25 cellular contexts compared by ENCODE assay signal in genomic region chr12:63228853-63229252, GRCh38.
"Had no signal": no experiment of that assay in that cellular context is flagged by ENCODE, and none has a peak within 500 bp of the region (broad histone marks: within the 10 kb centered on the region; RNA-seq: fewer than 3 reads in every experiment).

No MANE protein-coding gene starts in this region.

- FAIRE-seq: TTC549 had no signal

- H3K36me3 ChIP-seq: ascending aorta, cardiac muscle cell, SJSA1 had no signal

- H3K27me3 ChIP-seq: ascending aorta, cardiac muscle cell, SJSA1 had no signal

- H3K4me3 ChIP-seq: ascending aorta, cardiac muscle cell, SJSA1 had no signal

- DNase-seq: activated CD4-positive, alpha-beta T cell treated with anti-CD3 and anti-CD28 coated beads, Interleukin-2, amount 10 ng/mL, durations not matched to agents 24 days and 14 days; activated CD4-positive, alpha-beta T cell treated with anti-CD3 and anti-CD28 coated beads, Interleukin-2, amount 50 U/mL, for 4 hours; activated CD8-positive, alpha-beta T cell treated with anti-CD3 and anti-CD28 coated beads for 36 hours; activated effector memory CD4-positive, alpha-beta T cell treated with anti-CD3 and anti-CD28 coated beads, Interleukin-2, amount 50 U/mL, for 16 hours; activated naive CD4-positive, alpha-beta T cell; activated naive CD4-positive, alpha-beta T cell treated with anti-CD3 and anti-CD28 coated beads, Interleukin-2, amount 50 U/mL, for 16 hours; activated naive CD8-positive, alpha-beta T cell treated with anti-CD3 and anti-CD28 coated beads for 36 hours; activated T-cell treated with anti-CD3 and anti-CD28 coated beads, Interleukin-2, amount 50 U/mL, for 1 hour; activated T-cell treated with anti-CD3 and anti-CD28 coated beads, Interleukin-2, amount 50 U/mL, for 72 hours; amygdala; NCI-H1092 treated with DMSO at 0.1 percent for 48 hours; NCI-H1436; NCI-H1694; NCI-H1930; NCI-H345; NCI-H526 treated with DMSO at 0.1 percent for 48 hours; NCI-H774; SHP77; SK-N-SH had no signal

- H3K27ac ChIP-seq: ascending aorta, cardiac muscle cell, SJSA1 had no signal

- H3K4me1 ChIP-seq: ascending aorta, SJSA1 had no signal

- H3K4me2 ChIP-seq: SK-N-SH had no signal

- ATAC-seq: activated CD8-positive, alpha-beta T cell treated with anti-CD3 and anti-CD28 coated beads for 36 hours; activated T-cell treated with anti-CD3 and anti-CD28 coated beads, Interleukin-2, amount 50 U/mL, for 72 hours; activated T-helper 17 cell treated with anti-CD3 and anti-CD28 coated beads, Interleukin-2, amount 50 U/mL, for 72 hours; Panc1 had no signal

- H3K9ac ChIP-seq: SK-N-SH had no signal

- H3K9me3 ChIP-seq: ascending aorta, SJSA1, SK-N-SH had no signal
